Comparison of ENCODE assay signal across 8 cellular contexts in genomic region chr5:181186902-181187499, GRCh38. TPM values are rescaled to one million over a fixed set of nuclear protein-coding genes. Genes with fewer than 3 reads are reported as not detected.
A peak's percentile ranks its signal among the peaks of the same experiment; 100 is the strongest.
DNase-seq lines count a peak whose midpoint lies in the region; ATAC-seq and TF ChIP-seq lines count a peak whose summit lies in the region.

No MANE protein-coding gene starts in this region.

- no peak overlapping the region for H2AFZ ChIP-seq in hepatocyte

- H4K20me1 ChIP-seq in hepatocyte (ENCODE audit: insufficient read depth, poor library complexity, severe bottlenecking), result no peaks in the 10 kb centered on the region

- no peaks in the 10 kb centered on the region for H3K36me3 ChIP-seq in hepatocyte (replicated peaks; ENCODE audit: insufficient read depth, low read depth)
- H3K36me3 ChIP-seq in stomach smooth muscle (ENCODE audit: control insufficient read depth in 2 of 2, insufficient read depth in 2 of 2, low read length in 2 of 2), result no peaks in the 10 kb centered on the region

- POLR2A ChIA-PET in activated CD8-positive, alpha-beta T cell treated with anti-CD3 and anti-CD28 coated beads for 36 hours (lab: Charles Lee), result interaction anchor here (0.8 to 9.3 kb wide), 5 partner anchors 14 to 350 kb away, joined by 3 to 159 read pairs (median 8); partner anchors contain the start of genes RACK1 and TRIM7
- POLR2A ChIA-PET in activated CD8-positive, alpha-beta T cell treated with anti-CD3 and anti-CD28 coated beads, Interleukin-2, amount 10 ng/mL, durations not matched to agents 7 days and 5 days (lab: Charles Lee), result interaction anchor here (1.2 kb wide), 1 partner anchor 43 kb away, joined by 4 read pairs; no protein-coding TSS in a partner anchor

- no peaks in the 10 kb centered on the region for H3K27me3 ChIP-seq in hepatocyte
- no peaks in the 10 kb centered on the region for H3K27me3 ChIP-seq in stomach smooth muscle (ENCODE audit: control insufficient read depth in 1 of 2, insufficient read depth in 2 of 2, low read length in 2 of 2)

- DNase-seq in activated CD8-positive, alpha-beta T cell treated with anti-CD3 and anti-CD28 coated beads for 36 hours, result no peak
- no peak for DNase-seq in activated CD8-positive, alpha-beta T cell treated with anti-CD3 and anti-CD28 coated beads, Interleukin-2, amount 10 ng/mL, durations not matched to agents 7 days and 5 days
- DNase-seq in T-helper 17 cell (no peak), hepatocyte (ENCODE audit: low spot score) (no peak), NCI-H2196 treated with DMSO at 0.1 percent for 48 hours (lab: John Stamatoyannopoulos, UW; ENCODE audit: unreplicated experiment) (no peak), NCI-H345 (lab: John Stamatoyannopoulos, UW) (no peak), HPDE6-E6E7 (ENCODE audit: extremely low spot score) (no peak)

- peaks cover 30% of the 10 kb centered on the region for H3K4me1 Mint-ChIP-seq in activated CD8-positive, alpha-beta T cell treated with anti-CD3 and anti-CD28 coated beads for 36 hours (ENCODE audit: low read depth)
- peaks cover 56% of the 10 kb centered on the region for H3K4me1 Mint-ChIP-seq in activated CD8-positive, alpha-beta T cell treated with anti-CD3 and anti-CD28 coated beads, Interleukin-2, amount 10 ng/mL, durations not matched to agents 7 days and 5 days (ENCODE audit: low read depth)
- peaks cover 50% of the 10 kb centered on the region for H3K4me1 Mint-ChIP-seq in T-helper 17 cell

- H3K27ac Mint-ChIP-seq in activated CD8-positive, alpha-beta T cell treated with anti-CD3 and anti-CD28 coated beads for 36 hours, result peak overlapping the region; percentile 97
- H3K27ac Mint-ChIP-seq in activated CD8-positive, alpha-beta T cell treated with anti-CD3 and anti-CD28 coated beads, Interleukin-2, amount 10 ng/mL, durations not matched to agents 7 days and 5 days, result no peak overlapping the region
- peak overlapping the region; percentile 96 for H3K27ac Mint-ChIP-seq in T-helper 17 cell

- H3K27ac ChIP-seq in hepatocyte (peak overlapping the region; percentile 48), stomach smooth muscle (ENCODE audit: low read length) (peak overlapping the region; percentile 11)

- peaks cover 6% of the 10 kb centered on the region for H3K36me3 Mint-ChIP-seq in activated CD8-positive, alpha-beta T cell treated with anti-CD3 and anti-CD28 coated beads for 36 hours (ENCODE audit: low read depth)
- H3K36me3 Mint-ChIP-seq in activated CD8-positive, alpha-beta T cell treated with anti-CD3 and anti-CD28 coated beads, Interleukin-2, amount 10 ng/mL, durations not matched to agents 7 days and 5 days (ENCODE audit: low read depth), result peaks cover 11% of the 10 kb centered on the region
- H3K36me3 Mint-ChIP-seq in T-helper 17 cell (ENCODE audit: low read depth), result peaks cover 2% of the 10 kb centered on the region

- ATAC-seq in activated CD8-positive, alpha-beta T cell treated with anti-CD3 and anti-CD28 coated beads for 36 hours, result no peak
- ATAC-seq in activated CD8-positive, alpha-beta T cell treated with anti-CD3 and anti-CD28 coated beads, Interleukin-2, amount 10 ng/mL, durations not matched to agents 7 days and 5 days, result no peak
- ATAC-seq in T-helper 17 cell, result no peak

- TF ChIP-seq CTCF in activated CD8-positive, alpha-beta T cell treated with anti-CD3 and anti-CD28 coated beads for 36 hours (IDR thresholded peaks at IDR 0.05), result no peak
- TF ChIP-seq CTCF in hepatocyte (IDR thresholded peaks at IDR 0.05; ENCODE audit: poor library complexity), result no peak

- H3K9me3 Mint-ChIP-seq in activated CD8-positive, alpha-beta T cell treated with anti-CD3 and anti-CD28 coated beads for 36 hours, result no peaks in the 10 kb centered on the region
- no peaks in the 10 kb centered on the region for H3K9me3 Mint-ChIP-seq in activated CD8-positive, alpha-beta T cell treated with anti-CD3 and anti-CD28 coated beads, Interleukin-2, amount 10 ng/mL, durations not matched to agents 7 days and 5 days (ENCODE audit: insufficient read depth)

- H3K9me3 ChIP-seq in T-helper 17 cell (ENCODE audit: control insufficient read depth, low read length, poor library complexity, severe bottlenecking) (no peaks in the 10 kb centered on the region), hepatocyte (ENCODE audit: low read depth) (no peaks in the 10 kb centered on the region), stomach smooth muscle (ENCODE audit: control insufficient read depth in 2 of 2, low read length in 2 of 2) (no peaks in the 10 kb centered on the region)

- H3K4me1 ChIP-seq in hepatocyte (ENCODE audit: insufficient read depth), result no peaks in the 10 kb centered on the region
- H3K4me1 ChIP-seq in stomach smooth muscle (ENCODE audit: control insufficient read depth, insufficient read depth, low read length), result peaks cover 34% of the 10 kb centered on the region

- no peak overlapping the region for H3K9ac ChIP-seq in stomach smooth muscle (ENCODE audit: low read length in 2 of 2)

- H3K27me3 Mint-ChIP-seq in activated CD8-positive, alpha-beta T cell treated with anti-CD3 and anti-CD28 coated beads for 36 hours, result peaks cover 4% of the 10 kb centered on the region
- no peaks in the 10 kb centered on the region for H3K27me3 Mint-ChIP-seq in activated CD8-positive, alpha-beta T cell treated with anti-CD3 and anti-CD28 coated beads, Interleukin-2, amount 10 ng/mL, durations not matched to agents 7 days and 5 days (ENCODE audit: low read depth)
- H3K27me3 Mint-ChIP-seq in T-helper 17 cell, result peaks cover 4% of the 10 kb centered on the region

- H3K4me3 Mint-ChIP-seq in activated CD8-positive, alpha-beta T cell treated with anti-CD3 and anti-CD28 coated beads for 36 hours, result no peak overlapping the region
- H3K4me3 Mint-ChIP-seq in activated CD8-positive, alpha-beta T cell treated with anti-CD3 and anti-CD28 coated beads, Interleukin-2, amount 10 ng/mL, durations not matched to agents 7 days and 5 days, result no peak overlapping the region
- H3K4me3 Mint-ChIP-seq in T-helper 17 cell, result peak overlapping the region; percentile 92

- H3K9me2 ChIP-seq in hepatocyte (replicated peaks; ENCODE audit: insufficient read depth), result no peaks in the 10 kb centered on the region

- intact Hi-C loops in activated CD8-positive, alpha-beta T cell treated with anti-CD3 and anti-CD28 coated beads for 36 hours (cut with micrococcal nuclease), result no loop called here

- 35% methylated on average over 8 of the region's 8 CpGs for WGBS in hepatocyte (ENCODE audit: low lambda C conversion rate, missing lambda C conversion rate)

- CTCF ChIA-PET in activated CD8-positive, alpha-beta T cell treated with anti-CD3 and anti-CD28 coated beads for 36 hours (lab: Charles Lee), result interaction anchor here (1.0 to 7.8 kb wide), 2 partner anchors 18 to 19 kb away, joined by 3 to 80 read pairs; partner anchors contain the start of gene TRIM7
- CTCF ChIA-PET in activated CD8-positive, alpha-beta T cell treated with anti-CD3 and anti-CD28 coated beads, Interleukin-2, amount 10 ng/mL, durations not matched to agents 7 days and 5 days (lab: Charles Lee), result interaction anchor here (1.2 to 7.7 kb wide), 4 partner anchors 18 to 37 kb away, joined by 3 to 78 read pairs (median 8); partner anchors contain the start of gene TRIM7

- H3K4me3 ChIP-seq in hepatocyte (peak overlapping the region; percentile 7), stomach smooth muscle (ENCODE audit: low read length in 2 of 2) (peak overlapping the region in 1 of 2 donors; percentile 64)

- H3K79me2 ChIP-seq in hepatocyte, result no peaks in the 10 kb centered on the region

- H3K4me2 ChIP-seq in hepatocyte, result peak overlapping the region; percentile 99

RNA-seq across cellular contexts. Expression of gene TRIM7, which starts 18.0 kb away (rescaled TPM):
- 1 to 10 TPM; 1.1 to 3.0 TPM for total RNA-seq in activated CD8-positive, alpha-beta T cell treated with anti-CD3 and anti-CD28 coated beads for 36 hours
- total RNA-seq in activated CD8-positive, alpha-beta T cell treated with anti-CD3 and anti-CD28 coated beads, Interleukin-2, amount 10 ng/mL, durations not matched to agents 7 days and 5 days, result 1 to 10 TPM; 1.1 to 1.5 TPM
- total RNA-seq in T-helper 17 cell (1 to 10 TPM; 2.2 to 3.5 TPM), hepatocyte (not detected in 2 replicates)
- polyA plus RNA-seq in hepatocyte, result 0.35 TPM in 1 of 2 replicates, not detected in the other

RNA-seq across cellular contexts. Expression of gene TRIM41, which starts 36.1 kb away (rescaled TPM):
- 10 to 100 TPM; 30.6 to 31.5 TPM for total RNA-seq in activated CD8-positive, alpha-beta T cell treated with anti-CD3 and anti-CD28 coated beads for 36 hours
- total RNA-seq in activated CD8-positive, alpha-beta T cell treated with anti-CD3 and anti-CD28 coated beads, Interleukin-2, amount 10 ng/mL, durations not matched to agents 7 days and 5 days, result 10 to 100 TPM; 40.0 to 44.7 TPM
- 10 to 100 TPM; 23.4 to 29.6 TPM for total RNA-seq in T-helper 17 cell
- 11.9 and 14.9 TPM in 2 replicates for total RNA-seq in hepatocyte
- 1.7 and 2.0 TPM in 2 replicates for polyA plus RNA-seq in hepatocyte

RNA-seq across cellular contexts. Expression of gene OR2V2, which starts 39.6 kb away (rescaled TPM):
- not detected for total RNA-seq in activated CD8-positive, alpha-beta T cell treated with anti-CD3 and anti-CD28 coated beads for 36 hours
- total RNA-seq in activated CD8-positive, alpha-beta T cell treated with anti-CD3 and anti-CD28 coated beads, Interleukin-2, amount 10 ng/mL, durations not matched to agents 7 days and 5 days, result not detected
- total RNA-seq in T-helper 17 cell (not detected), hepatocyte (not detected in 2 replicates)
- polyA plus RNA-seq in hepatocyte, result not detected in 2 replicates

RNA-seq across cellular contexts. Expression of gene OR2V1, which starts 56.0 kb away (rescaled TPM):
- total RNA-seq in activated CD8-positive, alpha-beta T cell treated with anti-CD3 and anti-CD28 coated beads for 36 hours, result not detected
- not detected for total RNA-seq in activated CD8-positive, alpha-beta T cell treated with anti-CD3 and anti-CD28 coated beads, Interleukin-2, amount 10 ng/mL, durations not matched to agents 7 days and 5 days
- total RNA-seq in T-helper 17 cell (not detected), hepatocyte (not detected in 2 replicates)
- not detected in 2 replicates for polyA plus RNA-seq in hepatocyte

RNA-seq across cellular contexts. Expression of gene RACK1, which starts 56.7 kb away (rescaled TPM):
- total RNA-seq in activated CD8-positive, alpha-beta T cell treated with anti-CD3 and anti-CD28 coated beads for 36 hours, result 1,000 to 10,000 TPM; 2,759 to 2,801 TPM
- total RNA-seq in activated CD8-positive, alpha-beta T cell treated with anti-CD3 and anti-CD28 coated beads, Interleukin-2, amount 10 ng/mL, durations not matched to agents 7 days and 5 days, result 1,000 to 10,000 TPM; 1,796 to 1,942 TPM
- total RNA-seq in T-helper 17 cell, result 1,000 to 10,000 TPM; 2,138 to 2,163 TPM
- total RNA-seq in hepatocyte, result 2,199 and 2,553 TPM in 2 replicates
- polyA plus RNA-seq in hepatocyte, result 680 TPM in 2 replicates
